Comparison of ENCODE assay signal across 8 cellular contexts in the genomic region with DNA sequence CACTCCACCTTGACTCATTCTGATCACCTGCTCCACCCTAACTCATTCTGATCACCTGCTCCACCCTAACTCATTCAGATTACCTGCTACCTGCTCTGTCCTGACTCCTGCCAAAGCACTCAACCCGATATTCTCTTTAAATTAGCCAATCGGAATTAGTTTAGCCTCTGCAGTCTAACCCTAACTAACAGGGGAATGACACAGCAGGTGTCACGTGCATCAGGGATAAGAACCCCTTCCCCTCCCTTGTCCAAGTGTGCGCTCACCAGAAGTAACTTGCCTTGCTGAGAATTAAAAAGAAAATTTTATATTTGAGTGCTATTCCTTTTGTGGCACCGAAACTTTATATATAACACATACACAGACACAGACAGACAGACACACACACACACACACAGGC. TPM values are rescaled to one million over a fixed set of nuclear protein-coding genes. Genes with fewer than 3 reads are reported as not detected.
"Had no signal": no experiment of that assay in that cellular context is flagged by ENCODE, and none has a peak within 500 bp of the region (broad histone marks: within the 10 kb centered on the region; RNA-seq: fewer than 3 reads in every experiment).

No MANE protein-coding gene starts in this region.

RNA-seq across cellular contexts. Expression of gene MAGEA8, which starts 44.3 kb away (rescaled TPM):
- total RNA-seq: LHCN-M2, MCF 10A, OCI-LY7, PC-3, SK-MEL-5, T-cell had no signal
- polyA plus RNA-seq: IgD-negative memory B cell had no signal

RNA-seq across cellular contexts. Expression of gene MAGEA9, which starts 55.0 kb away (rescaled TPM):
- total RNA-seq: LHCN-M2, MCF 10A, OCI-LY7, PC-3, SK-MEL-5, T-cell had no signal
- polyA plus RNA-seq: IgD-negative memory B cell, SK-N-SH had no signal
